In the genomic region with DNA sequence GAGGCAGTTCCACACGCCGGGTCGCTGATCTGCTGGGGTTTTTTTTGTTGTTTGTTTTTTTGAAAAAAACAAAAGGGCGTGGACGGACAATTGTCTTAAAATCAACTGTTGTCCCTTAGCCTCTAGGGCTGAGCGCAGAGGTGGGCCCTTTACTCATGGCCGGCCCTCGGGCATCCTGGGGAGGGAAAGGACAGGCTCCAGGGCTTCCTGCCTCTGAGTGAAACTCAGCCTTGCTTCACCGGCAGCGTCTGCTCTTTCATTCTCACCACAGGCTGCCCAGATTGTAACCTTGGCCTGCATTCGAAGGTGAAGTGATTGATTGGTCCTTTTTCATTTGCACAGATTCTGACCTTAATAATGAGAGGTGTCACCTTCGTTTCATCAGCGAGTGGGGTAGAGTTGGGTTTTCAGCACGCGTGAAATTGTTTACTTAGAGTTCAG, we compare ENCODE assay signal across 8 cellular contexts. TPM values are rescaled to one million over a fixed set of nuclear protein-coding genes. Genes with fewer than 3 reads are reported as not detected.
A peak's percentile ranks its signal among the peaks of the same experiment; 100 is the strongest.
DNase-seq lines count a peak whose midpoint lies in the region; ATAC-seq and TF ChIP-seq lines count a peak whose summit lies in the region.

No MANE protein-coding gene starts in this region.

- no peaks in the 10 kb centered on the region for H3K9me3 Mint-ChIP-seq in activated naive CD4-positive, alpha-beta T cell treated with anti-CD3 and anti-CD28 coated beads, Interleukin-2, amount 50 U/mL, for 72 hours

- H3K9me3 ChIP-seq in OCI-LY3 (ENCODE audit: insufficient read depth, low read length) (no peaks in the 10 kb centered on the region), left ventricle myocardium inferior (replicated peaks) (no peaks in the 10 kb centered on the region), psoas muscle (no peaks in the 10 kb centered on the region)

- H3K79me2 ChIP-seq in OCI-LY3 (ENCODE audit: low read length): peaks cover 53% of the 10 kb centered on the region

- peak overlapping the region; percentile 90 to 99 for H3K27ac Mint-ChIP-seq in activated naive CD4-positive, alpha-beta T cell treated with anti-CD3 and anti-CD28 coated beads, Interleukin-2, amount 50 U/mL, for 72 hours

- H4K20me1 ChIP-seq in OCI-LY3 (ENCODE audit: insufficient read depth, low read length): no peaks in the 10 kb centered on the region

- H3K36me3 ChIP-seq in OCI-LY3 (replicated peaks; ENCODE audit: low read depth, low read length) (no peaks in the 10 kb centered on the region), left ventricle myocardium inferior (no peaks in the 10 kb centered on the region), psoas muscle (ENCODE audit: insufficient read depth in 1 of 2, low read depth in 1 of 2) (peaks cover 0 to 5% of the 10 kb centered on the region in 2 donors)

- TF ChIP-seq CTCF in OCI-LY3 (IDR thresholded peaks at IDR 0.05; ENCODE audit: low read depth, low read length) (no peak), left ventricle myocardium inferior (IDR thresholded peaks at IDR 0.05; ENCODE audit: borderline replicate concordance) (no peak), psoas muscle (IDR thresholded peaks at IDR 0.05) (no peak)

- H3K36me3 Mint-ChIP-seq in activated naive CD4-positive, alpha-beta T cell treated with anti-CD3 and anti-CD28 coated beads, Interleukin-2, amount 50 U/mL, for 72 hours: peaks cover 9 to 16% of the 10 kb centered on the region in 2 donors

- intact Hi-C loops in left ventricle myocardium inferior (cut with micrococcal nuclease): no loop called here
- intact Hi-C loops in psoas muscle (cut with DNase I): no loop called here

- H3K4me2 ChIP-seq in OCI-LY3 (ENCODE audit: low read length): peak overlapping the region; percentile 94

- peak; percentile 32 for DNase-seq in COLO668 (lab: John Stamatoyannopoulos, UW; ENCODE audit: unreplicated experiment)
- DNase-seq in activated naive CD4-positive, alpha-beta T cell treated with anti-CD3 and anti-CD28 coated beads, Interleukin-2, amount 50 U/mL, for 72 hours (ENCODE audit: low spot score in 2 of 2): peak; percentile 51 to 69
- peak; percentile 41 for DNase-seq in left ventricle myocardium inferior
- DNase-seq in psoas muscle: peak; percentile 35 to 69
- no peak for DNase-seq in OCI-M2 (lab: John Stamatoyannopoulos, UW; ENCODE audit: unreplicated experiment)

- 0 to 1% (median 1%) methylated on average over 15 of the region's 15 CpGs for WGBS in psoas muscle, 3 donors

- no peaks in the 10 kb centered on the region for H3K27me3 ChIP-seq in OCI-LY3 (ENCODE audit: low read depth, low read length)
- H3K27me3 ChIP-seq in left ventricle myocardium inferior (ENCODE audit: low read depth): no peaks in the 10 kb centered on the region
- no peaks in the 10 kb centered on the region for H3K27me3 ChIP-seq in psoas muscle (ENCODE audit: insufficient read depth in 3 of 3, low read length in 2 of 3)

- H3K4me1 ChIP-seq in OCI-LY3 (ENCODE audit: low read length) (peaks cover 9% of the 10 kb centered on the region), left ventricle myocardium inferior (peaks cover 29% of the 10 kb centered on the region), psoas muscle (peaks cover 18% of the 10 kb centered on the region)

- peak overlapping the region; percentile 82 for H3K27ac ChIP-seq in OCI-LY3 (ENCODE audit: low read length)
- H3K27ac ChIP-seq in left ventricle myocardium inferior (replicated peaks): peak overlapping the region; percentile 100
- H3K27ac ChIP-seq in psoas muscle: peak overlapping the region; percentile 92

- ATAC-seq in GM19025 (IDR thresholded peaks at IDR 0.05; ENCODE audit: low read depth, unreplicated experiment): peak; percentile 30
- peak; percentile 38 for ATAC-seq in HG03159 (IDR thresholded peaks at IDR 0.05; ENCODE audit: unreplicated experiment)
- ATAC-seq in activated naive CD4-positive, alpha-beta T cell treated with anti-CD3 and anti-CD28 coated beads, Interleukin-2, amount 50 U/mL, for 72 hours: peak; percentile 24 to 62
- peak in 2 of 4 donors; percentile 31 to 34 for ATAC-seq in psoas muscle

- peak overlapping the region; percentile 93 for H3K9ac ChIP-seq in OCI-LY3 (ENCODE audit: low read length)

- H3K4me3 ChIP-seq in OCI-LY3 (ENCODE audit: low read length): peak overlapping the region; percentile 93
- H3K4me3 ChIP-seq in left ventricle myocardium inferior: peak overlapping the region; percentile 100
- peak overlapping the region; percentile 88 for H3K4me3 ChIP-seq in psoas muscle

- peak overlapping the region; percentile 63; the same call in 1 of the 2 replicates for H2AFZ ChIP-seq in OCI-LY3 (ENCODE audit: low read depth, low read length)

RNA-seq across cellular contexts. Expression of gene SMIM13, which starts 0.8 kb away (rescaled TPM):
- 1 to 10 TPM; 6.3 to 6.4 TPM for total RNA-seq in activated naive CD4-positive, alpha-beta T cell treated with anti-CD3 and anti-CD28 coated beads, Interleukin-2, amount 50 U/mL, for 72 hours
- total RNA-seq in left ventricle myocardium inferior: 12.3 TPM
- 10 to 100 TPM in 3 of 4 donors, 1 to 10 TPM in 1; 10.0 to 16.6 (median 11.8) TPM for total RNA-seq in psoas muscle
- polyA plus RNA-seq in psoas muscle: 10 to 100 TPM in 1 of 3 donors, 1 to 10 TPM in 2; 5.6 to 19.1 (median 7.6) TPM

RNA-seq across cellular contexts. Expression of gene ERVFRD-1, which starts 17.1 kb away (rescaled TPM):
- not detected for total RNA-seq in activated naive CD4-positive, alpha-beta T cell treated with anti-CD3 and anti-CD28 coated beads, Interleukin-2, amount 50 U/mL, for 72 hours
- total RNA-seq in left ventricle myocardium inferior (not detected), psoas muscle (under 1 TPM in 2 of 4 donors, not detected in 2; 0.06 to 0.11 TPM)
- polyA plus RNA-seq in psoas muscle: under 1 TPM in 1 of 3 donors, not detected in 2; 0.04 TPM

RNA-seq across cellular contexts. Expression of gene ELOVL2, which starts 50.3 kb away (rescaled TPM):
- total RNA-seq in activated naive CD4-positive, alpha-beta T cell treated with anti-CD3 and anti-CD28 coated beads, Interleukin-2, amount 50 U/mL, for 72 hours: not detected
- total RNA-seq in left ventricle myocardium inferior (1.4 TPM), psoas muscle (under 1 TPM; 0.36 to 0.93 (median 0.56) TPM)
- under 1 TPM; 0.34 to 0.74 (median 0.57) TPM for polyA plus RNA-seq in psoas muscle
